In the genomic region with DNA sequence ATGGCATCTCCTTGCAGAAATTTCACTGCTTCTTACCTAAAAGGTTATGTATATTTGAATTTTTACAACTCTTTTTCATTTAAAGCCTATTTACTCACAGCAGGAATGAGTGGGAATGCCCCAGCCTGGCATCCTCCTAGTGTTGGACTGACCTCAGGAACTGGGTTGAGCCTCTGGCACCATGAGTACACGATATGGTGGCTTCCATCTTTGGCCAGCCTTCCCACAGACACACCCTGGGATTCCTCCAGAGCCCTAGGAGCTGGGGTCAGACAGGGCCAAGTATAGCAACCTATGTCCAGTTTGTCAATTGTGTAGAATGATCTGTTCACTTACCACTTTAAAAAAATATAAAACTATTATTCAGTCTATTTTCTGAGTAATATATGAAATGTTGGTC, we compare ENCODE assay signal across 27 cellular contexts.
"Had no signal": no experiment of that assay in that cellular context is flagged by ENCODE, and none has a peak within 500 bp of the region (broad histone marks: within the 10 kb centered on the region; RNA-seq: fewer than 3 reads in every experiment).

No MANE protein-coding gene starts in this region.

- H3K27me3 ChIP-seq: brain microvascular endothelial cell, dorsolateral prefrontal cortex, esophagus muscularis mucosa, gastroesophageal sphincter, heart right ventricle had no signal

- H3K9me3 ChIP-seq: esophagus muscularis mucosa, gastroesophageal sphincter, heart right ventricle had no signal

- DNase-seq: activated CD4-positive, alpha-beta T cell treated with anti-CD3 and anti-CD28 coated beads for 36 hours; activated CD4-positive, alpha-beta T cell treated with anti-CD3 and anti-CD28 coated beads, Interleukin-2, amount 10 ng/mL, durations not matched to agents 7 days and 5 days; activated CD4-positive, alpha-beta T cell treated with anti-CD3 and anti-CD28 coated beads, Interleukin-2, amount 50 U/mL, for 48 hours; activated CD4-positive, CD25-positive, alpha-beta regulatory T cell; activated CD4-positive, CD25-positive, alpha-beta regulatory T cell treated with anti-CD3 and anti-CD28 coated beads, Interleukin-2, amount 50 U/mL, for 72 hours; activated effector memory CD4-positive, alpha-beta T cell treated with Interleukin-2 at 50 U/mL for 16 hours; activated gamma-delta T cell treated with Interleukin-2 at 50 U/mL for 16 hours; activated naive CD4-positive, alpha-beta T cell treated with anti-CD3 and anti-CD28 coated beads, Interleukin-2, amount 50 U/mL, for 16 hours; activated naive CD4-positive, alpha-beta T cell treated with Interleukin-2 at 50 U/mL for 16 hours; activated T-cell treated with anti-CD3 and anti-CD28 coated beads, Interleukin-2, amount 50 U/mL, for 4 hours; amniotic stem cell; anterior cingulate cortex; brain microvascular endothelial cell; dorsolateral prefrontal cortex; effector memory CD4-positive, alpha-beta T cell; endodermal cell; erythroblast; foreskin melanocyte; heart right ventricle; T-helper 2 cell had no signal

- H3K27ac ChIP-seq: brain microvascular endothelial cell, coronary artery, dorsolateral prefrontal cortex, esophagus muscularis mucosa, gastroesophageal sphincter, heart right ventricle had no signal

- ATAC-seq: activated CD4-positive, alpha-beta T cell treated with anti-CD3 and anti-CD28 coated beads for 36 hours; activated T-cell treated with anti-CD3 and anti-CD28 coated beads, Interleukin-2, amount 50 U/mL, for 4 hours; activated T-helper 17 cell treated with anti-CD3 and anti-CD28 coated beads, Interleukin-2, amount 50 U/mL, for 72 hours; gastroesophageal sphincter; heart right ventricle had no signal

- H3K36me3 Mint-ChIP-seq: activated naive CD8-positive, alpha-beta T cell had no signal

- H3K36me3 ChIP-seq: brain microvascular endothelial cell, esophagus muscularis mucosa, gastroesophageal sphincter, heart right ventricle had no signal

- H3K9me3 Mint-ChIP-seq: activated CD4-positive, alpha-beta T cell treated with anti-CD3 and anti-CD28 coated beads, Interleukin-2, amount 10 ng/mL, durations not matched to agents 7 days and 5 days; activated T-cell treated with anti-CD3 and anti-CD28 coated beads, Interleukin-2, amount 50 U/mL, for 4 hours; activated T-helper 17 cell treated with anti-CD3 and anti-CD28 coated beads, Interleukin-2, amount 50 U/mL, for 72 hours; central memory CD8-positive, alpha-beta T cell; dendritic cell treated with granulocyte-macrophage colony-stimulating factor and Interleukin-4, amounts not matched to agents 40 ng/mL and 50 ng/mL, for 4 days; endodermal cell had no signal

- H3K27ac Mint-ChIP-seq: activated CD4-positive, alpha-beta T cell treated with anti-CD3 and anti-CD28 coated beads for 36 hours; activated CD4-positive, alpha-beta T cell treated with anti-CD3 and anti-CD28 coated beads, Interleukin-2, amount 10 ng/mL, durations not matched to agents 7 days and 5 days; activated naive CD8-positive, alpha-beta T cell; activated T-helper 17 cell treated with anti-CD3 and anti-CD28 coated beads, Interleukin-2, amount 50 U/mL, for 72 hours; dendritic cell treated with granulocyte-macrophage colony-stimulating factor and Interleukin-4, amounts not matched to agents 40 ng/mL and 50 ng/mL, for 4 days; endodermal cell had no signal

- H3K4me3 ChIP-seq: coronary artery, dorsolateral prefrontal cortex, esophagus muscularis mucosa, gastroesophageal sphincter, heart right ventricle had no signal

- H3K4me3 Mint-ChIP-seq: activated CD4-positive, alpha-beta T cell treated with anti-CD3 and anti-CD28 coated beads for 36 hours; activated CD4-positive, alpha-beta T cell treated with anti-CD3 and anti-CD28 coated beads, Interleukin-2, amount 10 ng/mL, durations not matched to agents 7 days and 5 days; activated naive CD8-positive, alpha-beta T cell; activated T-cell treated with anti-CD3 and anti-CD28 coated beads, Interleukin-2, amount 50 U/mL, for 4 hours; activated T-helper 17 cell treated with anti-CD3 and anti-CD28 coated beads, Interleukin-2, amount 50 U/mL, for 72 hours; central memory CD8-positive, alpha-beta T cell; dendritic cell treated with granulocyte-macrophage colony-stimulating factor and Interleukin-4, amounts not matched to agents 40 ng/mL and 50 ng/mL, for 4 days; endodermal cell had no signal

- H3K27me3 Mint-ChIP-seq: activated naive CD8-positive, alpha-beta T cell; central memory CD8-positive, alpha-beta T cell had no signal
